Comparison of ENCODE assay signal across 12 cellular contexts in genomic region chr22:31995046-31995445, GRCh38. TPM values are rescaled to one million over a fixed set of nuclear protein-coding genes. Genes with fewer than 3 reads are reported as not detected.
DNase-seq lines count a peak whose midpoint lies in the region; ATAC-seq and TF ChIP-seq lines count a peak whose summit lies in the region.
"Had no signal": no experiment of that assay in that cellular context is flagged by ENCODE, and none has a peak within 500 bp of the region (broad histone marks: within the 10 kb centered on the region; RNA-seq: fewer than 3 reads in every experiment).

No MANE protein-coding gene starts in this region.

- H3K4me1 Mint-ChIP-seq in activated CD8-positive, alpha-beta T cell treated with anti-CD3 and anti-CD28 coated beads for 36 hours (ENCODE audit: low read depth), result no peaks in the 10 kb centered on the region
- H3K4me1 Mint-ChIP-seq in activated CD8-positive, alpha-beta T cell treated with anti-CD3 and anti-CD28 coated beads, Interleukin-2, amount 10 ng/mL, durations not matched to agents 7 days and 5 days (ENCODE audit: low read depth), result no peaks in the 10 kb centered on the region
- no peaks in the 10 kb centered on the region for H3K4me1 Mint-ChIP-seq in type B pancreatic cell (ENCODE audit: unreplicated experiment)
- H3K4me1 Mint-ChIP-seq: activated naive CD4-positive, alpha-beta T cell treated with anti-CD3 and anti-CD28 coated beads, Interleukin-2, amount 50 U/mL, for 24 hours; stimulated activated naive CD8-positive, alpha-beta T cell treated with anti-CD3 and anti-CD28 coated beads, Interleukin-15, amount 100 ng/mL, for 72 hours had no signal

- peaks cover 5% of the 10 kb centered on the region for H3K27me3 Mint-ChIP-seq in activated CD8-positive, alpha-beta T cell treated with anti-CD3 and anti-CD28 coated beads for 36 hours
- H3K27me3 Mint-ChIP-seq in activated CD8-positive, alpha-beta T cell treated with anti-CD3 and anti-CD28 coated beads, Interleukin-2, amount 10 ng/mL, durations not matched to agents 7 days and 5 days (ENCODE audit: low read depth), result peaks cover 15% of the 10 kb centered on the region
- peaks cover 13% of the 10 kb centered on the region for H3K27me3 Mint-ChIP-seq in type B pancreatic cell

- H3K4me3 ChIP-seq in NB4 (ENCODE audit: low read depth, low read length) (no peak overlapping the region), choroid plexus epithelial cell (ENCODE audit: low read depth, low read length) (no peak overlapping the region)
- H3K4me3 ChIP-seq: lung had no signal

- no peaks in the 10 kb centered on the region for H3K36me3 Mint-ChIP-seq in activated CD8-positive, alpha-beta T cell treated with anti-CD3 and anti-CD28 coated beads for 36 hours (ENCODE audit: low read depth)
- H3K36me3 Mint-ChIP-seq in activated CD8-positive, alpha-beta T cell treated with anti-CD3 and anti-CD28 coated beads, Interleukin-2, amount 10 ng/mL, durations not matched to agents 7 days and 5 days (ENCODE audit: low read depth), result no peaks in the 10 kb centered on the region
- H3K36me3 Mint-ChIP-seq in type B pancreatic cell, result no peaks in the 10 kb centered on the region
- H3K36me3 Mint-ChIP-seq: activated naive CD4-positive, alpha-beta T cell treated with anti-CD3 and anti-CD28 coated beads, Interleukin-2, amount 50 U/mL, for 24 hours had no signal

- TF ChIP-seq CTCF in activated CD8-positive, alpha-beta T cell treated with anti-CD3 and anti-CD28 coated beads for 36 hours (IDR thresholded peaks at IDR 0.05), result peak; percentile 17
- peak; percentile 3 for TF ChIP-seq CTCF in NB4 (IDR thresholded peaks at IDR 0.05; ENCODE audit: low read depth, low read length)
- peak; percentile 46 for TF ChIP-seq CTCF in choroid plexus epithelial cell (conservative IDR thresholded peaks at IDR 0.05; ENCODE audit: low read depth, low read length)
- TF ChIP-seq CTCF in type B pancreatic cell (conservative IDR thresholded peaks at IDR 0.05), result peak; percentile 63

- no peak overlapping the region for H3K4me3 Mint-ChIP-seq in activated CD8-positive, alpha-beta T cell treated with anti-CD3 and anti-CD28 coated beads for 36 hours
- no peak overlapping the region for H3K4me3 Mint-ChIP-seq in activated CD8-positive, alpha-beta T cell treated with anti-CD3 and anti-CD28 coated beads, Interleukin-2, amount 10 ng/mL, durations not matched to agents 7 days and 5 days
- no peak overlapping the region for H3K4me3 Mint-ChIP-seq in type B pancreatic cell
- H3K4me3 Mint-ChIP-seq: activated naive CD4-positive, alpha-beta T cell treated with anti-CD3 and anti-CD28 coated beads, Interleukin-2, amount 50 U/mL, for 24 hours; stimulated activated naive CD8-positive, alpha-beta T cell treated with anti-CD3 and anti-CD28 coated beads, Interleukin-15, amount 100 ng/mL, for 72 hours had no signal

- no peak for ATAC-seq in activated CD8-positive, alpha-beta T cell treated with anti-CD3 and anti-CD28 coated beads for 36 hours
- ATAC-seq in activated CD8-positive, alpha-beta T cell treated with anti-CD3 and anti-CD28 coated beads, Interleukin-2, amount 10 ng/mL, durations not matched to agents 7 days and 5 days, result no peak
- no peak for ATAC-seq in HG03108 (IDR thresholded peaks at IDR 0.05; ENCODE audit: unreplicated experiment)
- ATAC-seq: esophagus mucosa; stimulated activated naive CD8-positive, alpha-beta T cell treated with anti-CD3 and anti-CD28 coated beads, Interleukin-15, amount 100 ng/mL, for 72 hours had no signal

- no peak for DNase-seq in activated CD8-positive, alpha-beta T cell treated with anti-CD3 and anti-CD28 coated beads for 36 hours
- DNase-seq in activated CD8-positive, alpha-beta T cell treated with anti-CD3 and anti-CD28 coated beads, Interleukin-2, amount 10 ng/mL, durations not matched to agents 7 days and 5 days, result no peak
- DNase-seq in NB4 (ENCODE audit: low read depth), result peak; percentile 25
- peak; percentile 24 for DNase-seq in choroid plexus epithelial cell (ENCODE audit: low read depth)
- DNase-seq in type B pancreatic cell (ENCODE audit: extremely low spot score, unreplicated experiment), result no peak
- DNase-seq in NCI-H226, result no peak
- DNase-seq in stimulated activated naive CD4-positive, alpha-beta T cell treated with Interleukin-2 at 50 U/mL for 16 hours (lab: John Stamatoyannopoulos, UW), result no peak
- DNase-seq: stimulated activated naive CD8-positive, alpha-beta T cell treated with anti-CD3 and anti-CD28 coated beads, Interleukin-15, amount 100 ng/mL, for 72 hours had no signal

- no peak for TF ChIP-seq POLR2A in NB4 (IDR thresholded peaks at IDR 0.05; ENCODE audit: extremely low read depth, insufficient read length)

- no peaks in the 10 kb centered on the region for H3K9me3 Mint-ChIP-seq in activated CD8-positive, alpha-beta T cell treated with anti-CD3 and anti-CD28 coated beads for 36 hours
- H3K9me3 Mint-ChIP-seq in activated CD8-positive, alpha-beta T cell treated with anti-CD3 and anti-CD28 coated beads, Interleukin-2, amount 10 ng/mL, durations not matched to agents 7 days and 5 days (ENCODE audit: insufficient read depth), result no peaks in the 10 kb centered on the region
- no peaks in the 10 kb centered on the region for H3K9me3 Mint-ChIP-seq in type B pancreatic cell
- H3K9me3 Mint-ChIP-seq: activated naive CD4-positive, alpha-beta T cell treated with anti-CD3 and anti-CD28 coated beads, Interleukin-2, amount 50 U/mL, for 24 hours; stimulated activated naive CD8-positive, alpha-beta T cell treated with anti-CD3 and anti-CD28 coated beads, Interleukin-15, amount 100 ng/mL, for 72 hours had no signal

- POLR2A ChIA-PET in activated CD8-positive, alpha-beta T cell treated with anti-CD3 and anti-CD28 coated beads for 36 hours (lab: Charles Lee), result no interaction called here
- POLR2A ChIA-PET in activated CD8-positive, alpha-beta T cell treated with anti-CD3 and anti-CD28 coated beads, Interleukin-2, amount 10 ng/mL, durations not matched to agents 7 days and 5 days (lab: Charles Lee), result interaction anchor here (0.7 kb wide), 1 partner anchor 254 kb away, joined by 3 read pairs; no protein-coding TSS in a partner anchor

- H3K27ac Mint-ChIP-seq in activated CD8-positive, alpha-beta T cell treated with anti-CD3 and anti-CD28 coated beads for 36 hours, result no peak overlapping the region
- no peak overlapping the region for H3K27ac Mint-ChIP-seq in activated CD8-positive, alpha-beta T cell treated with anti-CD3 and anti-CD28 coated beads, Interleukin-2, amount 10 ng/mL, durations not matched to agents 7 days and 5 days
- no peak overlapping the region for H3K27ac Mint-ChIP-seq in type B pancreatic cell
- H3K27ac Mint-ChIP-seq: activated naive CD4-positive, alpha-beta T cell treated with anti-CD3 and anti-CD28 coated beads, Interleukin-2, amount 50 U/mL, for 24 hours; stimulated activated naive CD8-positive, alpha-beta T cell treated with anti-CD3 and anti-CD28 coated beads, Interleukin-15, amount 100 ng/mL, for 72 hours had no signal

- intact Hi-C loops in activated CD8-positive, alpha-beta T cell treated with anti-CD3 and anti-CD28 coated beads for 36 hours (cut with micrococcal nuclease), result no loop called here

- CTCF ChIA-PET in activated CD8-positive, alpha-beta T cell treated with anti-CD3 and anti-CD28 coated beads for 36 hours (lab: Charles Lee), result interaction anchor here (1.1 to 1.6 kb wide), 2 partner anchors 18 to 25 kb away, joined by 4 to 7 read pairs; no protein-coding TSS in a partner anchor
- CTCF ChIA-PET in activated CD8-positive, alpha-beta T cell treated with anti-CD3 and anti-CD28 coated beads, Interleukin-2, amount 10 ng/mL, durations not matched to agents 7 days and 5 days (lab: Charles Lee), result no interaction called here

RNA-seq across cellular contexts. Expression of gene SLC5A1, which starts 48.0 kb away (rescaled TPM):
- not detected for total RNA-seq in activated CD8-positive, alpha-beta T cell treated with anti-CD3 and anti-CD28 coated beads for 36 hours
- total RNA-seq in activated CD8-positive, alpha-beta T cell treated with anti-CD3 and anti-CD28 coated beads, Interleukin-2, amount 10 ng/mL, durations not matched to agents 7 days and 5 days, result not detected
- 1.1 and 5.1 TPM in 2 replicates for total RNA-seq in type B pancreatic cell (ENCODE audit: low replicate concordance)

RNA-seq across cellular contexts. Expression of gene YWHAH, which starts 50.7 kb away (rescaled TPM):
- total RNA-seq in activated CD8-positive, alpha-beta T cell treated with anti-CD3 and anti-CD28 coated beads for 36 hours, result 100 to 1,000 TPM; 123 to 126 TPM
- 100 to 1,000 TPM; 248 to 251 TPM for total RNA-seq in activated CD8-positive, alpha-beta T cell treated with anti-CD3 and anti-CD28 coated beads, Interleukin-2, amount 10 ng/mL, durations not matched to agents 7 days and 5 days
- 97.5 and 110 TPM in 2 replicates for total RNA-seq in type B pancreatic cell (ENCODE audit: low replicate concordance)

Comparison
In these comparisons a context has a peak if more than half of its experiments do, and no peak if none do; other contexts are left out.
1. DNase-seq: peak in NB4 (single experiment) and choroid plexus epithelial cell (single experiment); none in activated CD8-positive, alpha-beta T cell treated with anti-CD3 and anti-CD28 coated beads for 36 hours (single experiment), activated CD8-positive, alpha-beta T cell treated with anti-CD3 and anti-CD28 coated beads, Interleukin-2, amount 10 ng/mL, durations not matched to agents 7 days and 5 days (single experiment), type B pancreatic cell (single experiment), NCI-H226 (single experiment) and stimulated activated naive CD4-positive, alpha-beta T cell treated with Interleukin-2 at 50 U/mL for 16 hours (single experiment).
2. CTCF ChIP-seq: peak in every context shown above with its lines; median percentile 63 in type B pancreatic cell; 46 in choroid plexus epithelial cell; 17 in activated CD8-positive, alpha-beta T cell treated with anti-CD3 and anti-CD28 coated beads for 36 hours; 3 in NB4.